1 cellular context compared by ENCODE assay signal in genomic region chr5:1784197-1785050, GRCh38.
TF ChIP-seq lines count a peak whose summit lies in the region.

No MANE protein-coding gene starts in this region.

TF ChIP-seq in IMR-90, 13 proteins besides CTCF, POLR2A, EP300 and RAD21:
- no peak for TF ChIP-seq BHLHE40 (IDR thresholded peaks at IDR 0.05; ENCODE audit: low read depth, low read length)
- TF ChIP-seq MAZ (IDR thresholded peaks at IDR 0.05; ENCODE audit: borderline replicate concordance, low read depth, low read length) = no peak
- TF ChIP-seq USF2 (IDR thresholded peaks at IDR 0.05; ENCODE audit: low read depth, low read length) = no peak
- TF ChIP-seq RCOR1 (IDR thresholded peaks at IDR 0.05; ENCODE audit: insufficient replicate concordance, low read length) = no peak
- no peak for TF ChIP-seq ELK1 (IDR thresholded peaks at IDR 0.05; ENCODE audit: borderline replicate concordance, low read depth, low read length)
- no peak for TF ChIP-seq SMC3 (IDR thresholded peaks at IDR 0.05; ENCODE audit: low read depth, low read length)
- no peak for TF ChIP-seq CHD1 (IDR thresholded peaks at IDR 0.05; ENCODE audit: low read depth, low read length)
- no peak for TF ChIP-seq RFX5 (IDR thresholded peaks at IDR 0.05; ENCODE audit: low read depth, low read length)
- no peak for TF ChIP-seq FOS (IDR thresholded peaks at IDR 0.05; ENCODE audit: low read depth, low read length)
- TF ChIP-seq CEBPB (IDR thresholded peaks at IDR 0.05; ENCODE audit: low read depth, low read length) = no peak
